In the genomic region with DNA sequence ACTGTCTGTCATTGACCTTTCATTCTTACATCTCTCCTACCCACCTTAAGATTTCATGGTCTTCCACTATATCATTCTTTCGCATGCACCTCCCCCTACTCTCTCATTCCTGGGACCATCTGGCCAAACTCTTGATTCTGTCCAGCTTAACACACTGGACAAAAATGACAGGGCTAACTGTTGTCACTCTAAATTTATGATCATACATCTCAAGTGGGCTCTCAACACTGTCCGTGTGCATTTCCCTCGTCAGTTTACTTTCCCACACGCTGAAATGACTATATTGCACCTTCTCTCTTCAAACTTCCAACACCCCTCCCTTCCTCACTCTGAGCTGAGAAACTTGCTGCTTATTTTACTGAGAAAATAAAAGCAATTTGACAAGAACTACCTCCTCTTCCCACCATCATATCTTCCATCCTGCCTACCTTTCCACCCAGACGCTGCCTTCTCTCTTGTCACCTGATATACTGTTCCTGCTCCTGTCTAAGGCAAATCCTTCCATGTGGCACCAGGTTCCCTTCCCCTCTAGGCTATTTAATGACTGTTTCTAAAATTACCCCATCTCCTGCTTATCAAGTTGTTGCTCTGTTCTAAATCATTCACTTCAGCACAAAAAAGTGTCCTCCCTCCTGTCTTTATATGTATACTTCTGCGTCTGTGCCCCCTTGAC, we compare ENCODE assay signal across 12 cellular contexts. TPM values are rescaled to one million over a fixed set of nuclear protein-coding genes. Genes with fewer than 3 reads are reported as not detected.
DNase-seq lines count a peak whose midpoint lies in the region; ATAC-seq and TF ChIP-seq lines count a peak whose summit lies in the region.
"Had no signal": no experiment of that assay in that cellular context is flagged by ENCODE, and none has a peak within 500 bp of the region (broad histone marks: within the 10 kb centered on the region; RNA-seq: fewer than 3 reads in every experiment).

No MANE protein-coding gene starts in this region.

- ATAC-seq in natural killer cell treated with Interleukin-12 subunit alpha and Interleukin-12 subunit beta and Interleukin-15 and Interleukin-18, amount 100 ng/mL, for 72 hours, result no peak
- ATAC-seq in GM19324 (IDR thresholded peaks at IDR 0.05; ENCODE audit: low FRiP score, unreplicated experiment), result no peak
- ATAC-seq: GM12878 had no signal

- peak overlapping the region; percentile 100 for H3K27ac ChIP-seq in right atrium auricular region
- H3K27ac ChIP-seq in ascending aorta, result peak overlapping the region; percentile 100
- peak overlapping the region; percentile 100 for H3K27ac ChIP-seq in uterus

- peak overlapping the region in 1 of 2 donors; percentile 0 for H3K27ac Mint-ChIP-seq in natural killer cell treated with Interleukin-12 subunit alpha and Interleukin-12 subunit beta and Interleukin-15 and Interleukin-18, amount 100 ng/mL, for 72 hours

- H3K4me3 ChIP-seq in right atrium auricular region (no peak overlapping the region), ascending aorta (no peak overlapping the region), uterus (no peak overlapping the region), foreskin fibroblast (ENCODE audit: low read depth in 1 of 2, low read length in 2 of 2) (no peak overlapping the region)
- H3K4me3 ChIP-seq: GM12878 had no signal

- intact Hi-C loops in cardiac septum (cut with DNase I), result no loop called here
- intact Hi-C loops in ascending aorta (cut with DNase I), result no loop called here
- intact Hi-C loops in uterus (cut with DNase I; ENCODE audit: low total_unique reads), result no loop called here

- H3K9me3 Mint-ChIP-seq in natural killer cell treated with Interleukin-12 subunit alpha and Interleukin-12 subunit beta and Interleukin-15 and Interleukin-18, amount 100 ng/mL, for 72 hours, result no peaks in the 10 kb centered on the region

- H3K27me3 Mint-ChIP-seq in natural killer cell treated with Interleukin-12 subunit alpha and Interleukin-12 subunit beta and Interleukin-15 and Interleukin-18, amount 100 ng/mL, for 72 hours, result peaks cover 9 to 10% of the 10 kb centered on the region in 2 donors

- TF ChIP-seq CTCF in right atrium auricular region (IDR thresholded peaks at IDR 0.05) (no peak), ascending aorta (IDR thresholded peaks at IDR 0.05) (no peak), uterus (IDR thresholded peaks at IDR 0.05) (no peak), foreskin fibroblast (IDR thresholded peaks at IDR 0.05; ENCODE audit: low read depth, low read length) (no peak)

- H3K36me3 Mint-ChIP-seq in natural killer cell treated with Interleukin-12 subunit alpha and Interleukin-12 subunit beta and Interleukin-15 and Interleukin-18, amount 100 ng/mL, for 72 hours, result no peaks in the 10 kb centered on the region

- H3K36me3 ChIP-seq in right atrium auricular region, result no peaks in the 10 kb centered on the region
- H3K36me3 ChIP-seq in ascending aorta, result no peaks in the 10 kb centered on the region
- no peaks in the 10 kb centered on the region for H3K36me3 ChIP-seq in uterus

- H3K4me1 Mint-ChIP-seq in natural killer cell treated with Interleukin-12 subunit alpha and Interleukin-12 subunit beta and Interleukin-15 and Interleukin-18, amount 100 ng/mL, for 72 hours (ENCODE audit: low read depth in 2 of 2), result peaks cover 36% of the 10 kb centered on the region in 2 donors

- no peaks in the 10 kb centered on the region for H3K27me3 ChIP-seq in right atrium auricular region
- no peaks in the 10 kb centered on the region for H3K27me3 ChIP-seq in ascending aorta
- no peaks in the 10 kb centered on the region for H3K27me3 ChIP-seq in uterus

- no peak for DNase-seq in right atrium auricular region (ENCODE audit: low spot score)
- no peak for DNase-seq in cardiac septum (ENCODE audit: low spot score)
- DNase-seq in ascending aorta (ENCODE audit: low spot score in 2 of 2), result peak in 1 of 2 donors; percentile 28
- DNase-seq in natural killer cell treated with Interleukin-12 subunit alpha and Interleukin-12 subunit beta and Interleukin-15 and Interleukin-18, amount 100 ng/mL, for 72 hours (ENCODE audit: low spot score), result no peak
- DNase-seq in uterus, result no peak
- no peak for DNase-seq in foreskin fibroblast
- no peak for DNase-seq in stimulated activated CD4-positive, alpha-beta T cell treated with anti-CD3 and anti-CD28 coated beads, Interleukin-4, amount 100 ng/mL, for 4 hours
- DNase-seq: Calu3, NCI-H446 treated with DMSO at 0.1 percent for 48 hours, SK-N-SH had no signal

- TF ChIP-seq POLR2A in uterus (IDR thresholded peaks at IDR 0.05), result no peak

- peak overlapping the region; percentile 90 for H3K4me3 Mint-ChIP-seq in natural killer cell treated with Interleukin-12 subunit alpha and Interleukin-12 subunit beta and Interleukin-15 and Interleukin-18, amount 100 ng/mL, for 72 hours

- no peaks in the 10 kb centered on the region for H3K9me3 ChIP-seq in right atrium auricular region
- H3K9me3 ChIP-seq in ascending aorta, result no peaks in the 10 kb centered on the region
- H3K9me3 ChIP-seq in uterus, result no peaks in the 10 kb centered on the region
- H3K9me3 ChIP-seq: SK-N-SH had no signal

- peaks cover 7 to 44% of the 10 kb centered on the region in 2 donors for H3K4me1 ChIP-seq in right atrium auricular region
- H3K4me1 ChIP-seq in ascending aorta, result peaks cover 14 to 24% of the 10 kb centered on the region in 2 donors
- H3K4me1 ChIP-seq in uterus, result peaks cover 3 to 15% of the 10 kb centered on the region in 2 donors

RNA-seq across cellular contexts. Expression of a gene that starts 8.1 kb away (rescaled TPM):
- total RNA-seq in right atrium auricular region (10 to 100 TPM; 74.1 to 76.7 TPM), cardiac septum (19.0 TPM), ascending aorta (98.7 TPM), uterus (100 to 1,000 TPM in 2 of 4 donors, 10 to 100 TPM in 2; 19.1 to 146 (median 98.7) TPM)
- total RNA-seq in natural killer cell treated with Interleukin-12 subunit alpha and Interleukin-12 subunit beta and Interleukin-15 and Interleukin-18, amount 100 ng/mL, for 72 hours, result 1 to 10 TPM; 3.3 to 4.0 TPM
